9 cellular contexts compared by ENCODE assay signal in genomic region chr14:69460093-69460701, GRCh38. TPM values are rescaled to one million over a fixed set of nuclear protein-coding genes. Genes with fewer than 3 reads are reported as not detected.
DNase-seq lines count a peak whose midpoint lies in the region; ATAC-seq and TF ChIP-seq lines count a peak whose summit lies in the region.
"Had no signal": no experiment of that assay in that cellular context is flagged by ENCODE, and none has a peak within 500 bp of the region (broad histone marks: within the 10 kb centered on the region; RNA-seq: fewer than 3 reads in every experiment).

No MANE protein-coding gene starts in this region.

- CTCF ChIA-PET in PC-3 (lab: Charles Lee), result interaction anchor here (0.6 to 1.3 kb wide), 12 partner anchors 9 to 753 kb away, joined by 3 to 6 read pairs (median 3); partner anchors contain the start of genes ERH and SLC39A9

- H3K27ac ChIP-seq in PC-3 (ENCODE audit: low read length) (no peak overlapping the region), transverse colon (no peak overlapping the region)

- no peaks in the 10 kb centered on the region for H3K27me3 Mint-ChIP-seq in activated T-cell treated with anti-CD3 and anti-CD28 coated beads, Interleukin-2, amount 50 U/mL, for 72 hours (ENCODE audit: low read depth)
- H3K27me3 Mint-ChIP-seq: dendritic cell treated with granulocyte-macrophage colony-stimulating factor and Interleukin-4, amounts not matched to agents 40 ng/mL and 50 ng/mL, for 4 days had no signal

- no peak overlapping the region for H3K9ac ChIP-seq in PC-3 (ENCODE audit: low read length)

- no peaks in the 10 kb centered on the region for H3K9me3 ChIP-seq in PC-3 (ENCODE audit: low read length)
- H3K9me3 ChIP-seq in transverse colon, result no peaks in the 10 kb centered on the region

- no peak overlapping the region for H3K4me2 ChIP-seq in PC-3 (ENCODE audit: low read length)

- 29% methylated on average over 4 of the region's 4 CpGs; no CpG with 5 or more reads in 1 of the 2 donors for WGBS in transverse colon (ENCODE audit: low coverage in 1 of 2), 2 donors

- H3K36me3 Mint-ChIP-seq in activated T-cell treated with anti-CD3 and anti-CD28 coated beads, Interleukin-2, amount 50 U/mL, for 72 hours (ENCODE audit: insufficient read depth in 2 of 2), result peaks cover 0 to 18% of the 10 kb centered on the region in 2 donors

- H3K36me3 ChIP-seq in PC-3 (ENCODE audit: low read depth, low read length), result peaks cover 33% of the 10 kb centered on the region
- H3K36me3 ChIP-seq in transverse colon, result peaks cover 0 to 26% (median 12%) of the 10 kb centered on the region in 4 donors

- in situ Hi-C loops in transverse colon (cut with MboI; ENCODE audit: low pct_ligation_motif_present in 1 of 4, low pct_unique_long_range_greater_than_20kb in 1 of 4, low sequenced_read_pairs in 3 of 4), result loop anchor here in 3 of 4 donors (25.0 kb wide), 2 partner anchors 223 to 323 kb away; no protein-coding TSS in a partner anchor

- DNase-seq in EH (ENCODE audit: low read depth), result peak; percentile 89
- DNase-seq in KG1 (lab: John Stamatoyannopoulos, UW), result peak; percentile 30
- DNase-seq in PC-3, result peak; percentile 91
- DNase-seq in activated T-cell treated with anti-CD3 and anti-CD28 coated beads, Interleukin-2, amount 50 U/mL, for 72 hours, result peak; percentile 52 to 58
- DNase-seq in fibroblast of peridontal ligament (ENCODE audit: extremely low read depth), result peak; percentile 95
- peak; percentile 67 for DNase-seq in non-pigmented ciliary epithelial cell (ENCODE audit: low read depth)
- DNase-seq in transverse colon, result peak; percentile 71

- no peaks in the 10 kb centered on the region for H3K4me1 Mint-ChIP-seq in activated T-cell treated with anti-CD3 and anti-CD28 coated beads, Interleukin-2, amount 50 U/mL, for 72 hours (ENCODE audit: low read depth)

- H3F3A ChIP-seq in PC-3 (ENCODE audit: low read length, unreplicated experiment), result peaks cover 6% of the 10 kb centered on the region

- no peak overlapping the region for H3K27ac Mint-ChIP-seq in activated T-cell treated with anti-CD3 and anti-CD28 coated beads, Interleukin-2, amount 50 U/mL, for 72 hours
- H3K27ac Mint-ChIP-seq: dendritic cell treated with granulocyte-macrophage colony-stimulating factor and Interleukin-4, amounts not matched to agents 40 ng/mL and 50 ng/mL, for 4 days had no signal

- no peak overlapping the region for H3K4me3 Mint-ChIP-seq in activated T-cell treated with anti-CD3 and anti-CD28 coated beads, Interleukin-2, amount 50 U/mL, for 72 hours
- H3K4me3 Mint-ChIP-seq: dendritic cell treated with granulocyte-macrophage colony-stimulating factor and Interleukin-4, amounts not matched to agents 40 ng/mL and 50 ng/mL, for 4 days had no signal

- no peak for TF ChIP-seq EP300 in transverse colon (IDR thresholded peaks at IDR 0.05; ENCODE audit: low read depth)

- H3K27me3 ChIP-seq in PC-3 (ENCODE audit: low read length) (no peaks in the 10 kb centered on the region), transverse colon (no peaks in the 10 kb centered on the region)

- BruUV-seq in PC-3 (replicated peaks; lab: Mats Ljungman, UMichigan), result TSS peak; percentile 10

- H3K79me2 ChIP-seq in PC-3 (ENCODE audit: low read length), result no peaks in the 10 kb centered on the region

- intact Hi-C loops in PC-3 (cut with micrococcal nuclease), result loop anchor here (1.0 to 10.0 kb wide), 5 partner anchors 35 to 595 kb away; partner anchors contain the start of genes ERH and SLC39A9
- intact Hi-C loops in transverse colon (cut with DNase I; ENCODE audit: low total_unique reads), result no loop called here

- H3K9me2 ChIP-seq in PC-3 (replicated peaks; ENCODE audit: low read length), result no peaks in the 10 kb centered on the region

- H3K4me1 ChIP-seq in PC-3 (ENCODE audit: insufficient read depth, low read length) (peaks cover 11% of the 10 kb centered on the region), transverse colon (no peaks in the 10 kb centered on the region)

- TF ChIP-seq POLR2A in transverse colon (IDR thresholded peaks at IDR 0.05), result no peak

- H3K9me3 Mint-ChIP-seq in activated T-cell treated with anti-CD3 and anti-CD28 coated beads, Interleukin-2, amount 50 U/mL, for 72 hours, result no peaks in the 10 kb centered on the region
- H3K9me3 Mint-ChIP-seq: dendritic cell treated with granulocyte-macrophage colony-stimulating factor and Interleukin-4, amounts not matched to agents 40 ng/mL and 50 ng/mL, for 4 days had no signal

- POLR2A ChIA-PET in PC-3 (lab: Charles Lee; ENCODE audit: unreplicated experiment), result interaction anchor here (0.5 to 1.1 kb wide), 5 partner anchors 10 to 1356 kb away, joined by 3 to 7 read pairs (median 3); partner anchors contain the start of genes ERH and SLC39A9

- ATAC-seq in PC-3 (peak; percentile 46), HG03025 (IDR thresholded peaks at IDR 0.05; ENCODE audit: low FRiP score, unreplicated experiment) (no peak)
- ATAC-seq in activated T-cell treated with anti-CD3 and anti-CD28 coated beads, Interleukin-2, amount 50 U/mL, for 72 hours (replicated peaks in 1 of 2), result peak; percentile 83 to 87

- peak; percentile 94 for TF ChIP-seq CTCF in PC-3 (conservative IDR thresholded peaks at IDR 0.05; ENCODE audit: low read depth, low read length)
- TF ChIP-seq CTCF in transverse colon (IDR thresholded peaks at IDR 0.05), result peak; percentile 70 to 89 (median 76)

- 0 out of 2 replicates have a peak, but pooled peaks cover 6% of the 10 kb centered on the region for H4K20me1 ChIP-seq in PC-3 (ENCODE audit: low read length)

- H3K4me3 ChIP-seq in PC-3 (ENCODE audit: low read length), result no peak overlapping the region
- H3K4me3 ChIP-seq in transverse colon, result no peak overlapping the region

- H2AFZ ChIP-seq in PC-3 (ENCODE audit: low read length), result no peak overlapping the region

RNA-seq across cellular contexts. Expression of gene PLEKHD1, which starts 24.3 kb away (rescaled TPM):
- total RNA-seq in PC-3 (2014; rRNA removed), result 0.15 and 0.35 TPM in 2 replicates
- under 1 TPM in 1 of 2 donors, not detected in 1; 0.12 TPM for total RNA-seq in activated T-cell treated with anti-CD3 and anti-CD28 coated beads, Interleukin-2, amount 50 U/mL, for 72 hours
- total RNA-seq in transverse colon, result under 1 TPM in 2 of 4 donors, not detected in 2; 0.14 to 0.16 TPM

Comparison
In these comparisons a context has a peak if more than half of its experiments do, and no peak if none do; other contexts are left out.
1. DNase-seq: peak in every context shown above with its lines; median percentile 95 in fibroblast of peridontal ligament; 91 in PC-3; 89 in EH; 71 in transverse colon; 67 in non-pigmented ciliary epithelial cell; 55 in activated T-cell treated with anti-CD3 and anti-CD28 coated beads, Interleukin-2, amount 50 U/mL, for 72 hours; 30 in KG1.